In the genomic region with DNA sequence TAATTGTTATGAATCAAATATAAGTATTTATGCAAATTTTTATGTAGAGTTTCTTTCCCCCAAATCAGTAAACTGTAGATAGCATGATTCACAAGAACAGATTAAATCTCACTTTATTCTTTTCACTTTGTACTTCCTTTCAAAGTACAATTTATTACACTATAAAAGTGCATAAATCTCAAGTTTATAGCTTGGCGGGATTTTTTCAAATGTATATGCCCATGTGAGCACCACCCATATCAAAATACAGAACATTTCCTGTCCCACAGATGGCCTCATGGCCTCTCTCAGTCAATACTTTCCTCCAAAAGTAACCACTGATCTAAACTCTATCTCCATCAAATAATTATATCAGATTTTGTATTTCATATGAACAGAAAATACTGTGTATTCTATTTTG, we compare ENCODE assay signal across 9 cellular contexts.
"Had no signal": no experiment of that assay in that cellular context is flagged by ENCODE, and none has a peak within 500 bp of the region (broad histone marks: within the 10 kb centered on the region; RNA-seq: fewer than 3 reads in every experiment).

No MANE protein-coding gene starts in this region.

- H3K4me1 Mint-ChIP-seq: IgD-negative memory B cell had no signal

- H3K36me3 Mint-ChIP-seq: IgD-negative memory B cell had no signal

- H2AFZ ChIP-seq: GM23248 had no signal

- H3K9ac ChIP-seq: GM23248, KMS-11 had no signal

- H3K4me3 Mint-ChIP-seq: IgD-negative memory B cell had no signal

- H3K27ac Mint-ChIP-seq: IgD-negative memory B cell had no signal

- FAIRE-seq: HepG2 had no signal

- H3K9me3 ChIP-seq: HAP-1 had no signal

- H3K4me2 ChIP-seq: KMS-11 had no signal

- H3K36me3 ChIP-seq: HAP-1 had no signal

- DNase-seq: GM23248, GOT3, H7, KBM-7 had no signal

- H3K27ac ChIP-seq: GM23248, HL-60, KMS-11 had no signal

- H3K4me3 ChIP-seq: GM23248, HAP-1 had no signal
